Comparison of ENCODE assay signal across 2 cellular contexts in the genomic region with DNA sequence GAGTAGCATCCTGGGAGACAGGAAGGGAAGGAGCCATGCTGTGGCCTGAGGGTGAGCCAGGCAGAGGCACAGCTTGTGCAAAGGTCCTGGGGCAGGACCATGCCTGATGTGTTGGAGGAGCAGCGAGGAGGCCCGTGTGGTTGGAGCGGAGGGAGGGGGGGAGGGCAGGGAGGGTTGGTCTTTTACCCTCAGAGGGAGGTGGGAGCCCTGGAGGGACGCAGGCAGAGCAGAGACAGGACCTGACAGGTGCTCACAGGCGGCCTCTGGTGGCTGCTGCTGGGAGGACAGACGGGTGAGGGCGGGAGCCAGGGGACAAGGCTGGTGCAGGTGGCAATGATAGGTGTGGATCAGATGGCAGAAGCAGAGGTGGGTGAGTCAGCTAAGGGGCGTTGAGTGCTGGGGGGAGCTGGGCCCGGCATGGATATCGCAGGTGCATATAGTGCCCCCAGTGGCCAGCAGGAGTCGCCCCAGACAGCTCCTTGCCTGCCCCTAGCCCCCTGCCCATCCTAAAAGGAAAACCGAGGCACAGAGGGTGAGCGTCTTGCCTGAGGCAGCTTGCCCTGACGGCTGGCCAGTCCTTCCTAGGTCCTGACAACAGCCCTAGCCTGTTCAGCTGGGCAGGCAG.
TF ChIP-seq lines count a peak whose summit lies in the region.

No MANE protein-coding gene starts in this region.

TF ChIP-seq in GM12891, 5 proteins besides CTCF, POLR2A, EP300 and RAD21:
- TF ChIP-seq PAX5 (IDR thresholded peaks at IDR 0.05; ENCODE audit: insufficient read depth, low read length, severe bottlenecking) (no peak), POLR2AphosphoS5 (IDR thresholded peaks at IDR 0.05; ENCODE audit: low read depth, low read length) (no peak), SPI1 (IDR thresholded peaks at IDR 0.05; ENCODE audit: low read depth, low read length) (no peak), POU2F2 (IDR thresholded peaks at IDR 0.05; ENCODE audit: low read depth, low read length) (no peak), TAF1 (IDR thresholded peaks at IDR 0.05; ENCODE audit: low read depth, low read length) (no peak)
TF ChIP-seq in GM12891: peak in this region for 0.

TF ChIP-seq in endothelial cell of umbilical vein, 7 proteins besides CTCF, POLR2A, EP300 and RAD21:
- no peak for TF ChIP-seq EZH2 (IDR thresholded peaks at IDR 0.05; ENCODE audit: borderline replicate concordance, low read depth, low read length, severe bottlenecking)
- no peak for TF ChIP-seq MYC (IDR thresholded peaks at IDR 0.05; ENCODE audit: low read depth, low read length)
- TF ChIP-seq FOS (IDR thresholded peaks at IDR 0.05; ENCODE audit: borderline replicate concordance, insufficient read depth, low read length): no peak
- no peak for TF ChIP-seq POLR2AphosphoS5 (IDR thresholded peaks at IDR 0.05; ENCODE audit: insufficient read depth, low read depth, low read length)
- TF ChIP-seq, protein P1, sequence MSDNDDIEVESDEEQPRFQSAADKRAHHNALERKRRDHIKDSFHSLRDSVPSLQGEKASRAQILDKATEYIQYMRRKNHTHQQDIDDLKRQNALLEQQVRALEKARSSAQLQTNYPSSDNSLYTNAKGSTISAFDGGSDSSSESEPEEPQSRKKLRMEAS (IDR thresholded peaks at IDR 0.05; ENCODE audit: insufficient read depth, insufficient read length): no peak
- no peak for TF ChIP-seq JUN (IDR thresholded peaks at IDR 0.05; ENCODE audit: borderline replicate concordance, insufficient read depth, insufficient read length, low read depth)
- no peak for TF ChIP-seq GATA2 (IDR thresholded peaks at IDR 0.05; ENCODE audit: insufficient read depth, insufficient read length, low read depth, low read length)
